ENCODE assay signal across 8 cellular contexts in the genomic region with DNA sequence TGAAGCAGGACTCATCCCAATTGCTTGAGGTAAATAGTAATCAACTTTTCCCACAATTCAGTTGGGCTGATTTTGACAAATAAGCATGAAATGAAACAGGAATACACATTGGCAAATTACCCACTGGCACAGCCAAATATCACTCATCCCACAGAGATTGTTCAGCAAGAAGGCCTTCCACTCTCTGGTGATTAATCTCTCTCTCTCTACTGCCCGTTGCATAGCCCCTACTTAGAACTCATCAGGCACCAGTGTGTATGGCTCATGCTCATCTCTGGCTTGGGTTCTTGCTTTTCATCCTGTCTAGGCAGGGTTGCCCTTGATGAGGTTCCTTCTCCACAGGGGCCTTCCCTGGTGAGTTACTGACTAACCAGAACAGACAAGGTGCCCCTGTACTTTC. TPM values are rescaled to one million over a fixed set of nuclear protein-coding genes. Genes with fewer than 3 reads are reported as not detected.
A peak's percentile ranks its signal among the peaks of the same experiment; 100 is the strongest.
DNase-seq lines count a peak whose midpoint lies in the region; ATAC-seq, FAIRE-seq and TF ChIP-seq lines count a peak whose summit lies in the region.

No MANE protein-coding gene starts in this region.

- H3K9ac ChIP-seq in HUES6 (ENCODE audit: low read length) (peak overlapping the region; percentile 92), muscle layer of colon (ENCODE audit: low read length) (peak overlapping the region; percentile 98)

- peak overlapping the region; percentile 85 for H3K27ac ChIP-seq in A673 (ENCODE audit: low read depth, low read length, poor library complexity, severe bottlenecking)
- no peak overlapping the region for H3K27ac ChIP-seq in HUES6 (ENCODE audit: low read depth, low read length)
- H3K27ac ChIP-seq in breast epithelium = peak overlapping the region; percentile 95 to 99
- peak overlapping the region; percentile 92 for H3K27ac ChIP-seq in muscle layer of colon (ENCODE audit: low read depth, low read length)

- H3K4me3 ChIP-seq in A673 (ENCODE audit: low read depth, low read length, poor library complexity, severe bottlenecking) (peak overlapping the region; percentile 70), HUES6 (ENCODE audit: low read depth, low read length) (peak overlapping the region; percentile 91), breast epithelium (peak overlapping the region; percentile 64 to 89 (median 79)), muscle layer of colon (ENCODE audit: low read depth in 1 of 2, low read length in 2 of 2) (peak overlapping the region in 1 of 2 donors; percentile 99)

- no peak for TF ChIP-seq POLR2A in breast epithelium (IDR thresholded peaks at IDR 0.05)

- no peak for FAIRE-seq in urothelium cell line (lab: Jason Lieb, UNC)

- intact Hi-C loops in A673 (cut with micrococcal nuclease; ENCODE audit: unreplicated experiment) = loop anchor here (5.0 kb wide), 1 partner anchor 56 kb away; a partner anchor contains a TSS
- intact Hi-C loops in breast epithelium (cut with DNase I; ENCODE audit: low total_unique reads) = no loop called here

- no peak for ATAC-seq in HG03378 (IDR thresholded peaks at IDR 0.05; ENCODE audit: unreplicated experiment)

- TF ChIP-seq CTCF in A673 (conservative IDR thresholded peaks at IDR 0.05; ENCODE audit: low read depth, low read length) (no peak), breast epithelium (IDR thresholded peaks at IDR 0.05) (no peak)

- POLR2A ChIA-PET in A673 (lab: Charles Lee; ENCODE audit: low non-redundant PET) = no interaction called here

- no peaks in the 10 kb centered on the region for H3K27me3 ChIP-seq in A673 (replicated peaks; ENCODE audit: insufficient read depth, low read depth, low read length, poor library complexity)
- no peaks in the 10 kb centered on the region for H3K27me3 ChIP-seq in HUES6 (ENCODE audit: control insufficient read depth, insufficient read depth, low read length)
- H3K27me3 ChIP-seq in breast epithelium = no peaks in the 10 kb centered on the region
- no peaks in the 10 kb centered on the region for H3K27me3 ChIP-seq in muscle layer of colon (ENCODE audit: control insufficient read depth in 1 of 2, insufficient read depth in 2 of 2, low read length in 2 of 2)

- CTCF ChIA-PET in A673 (lab: Charles Lee) = no interaction called here

- H3K4me1 ChIP-seq in A673 (ENCODE audit: insufficient read depth, low read length, poor library complexity, severe bottlenecking) (peaks cover 7% of the 10 kb centered on the region), HUES6 (ENCODE audit: control insufficient read depth, insufficient read depth, low read length) (peaks cover 6% of the 10 kb centered on the region; the same call in 1 of the 2 replicates), breast epithelium (peaks cover 7 to 19% of the 10 kb centered on the region in 2 donors), muscle layer of colon (ENCODE audit: insufficient read depth, low read length) (peaks cover 33% of the 10 kb centered on the region)

- DNase-seq in A673 (ENCODE audit: low spot score) = no peak
- DNase-seq in breast epithelium (ENCODE audit: low spot score in 2 of 2) = no peak
- no peak for DNase-seq in stimulated activated CD4-positive, alpha-beta T cell treated with anti-CD3 and anti-CD28 coated beads, Interleukin-12 subunit alpha, Interleukin-12 subunit beta, amount 100 ng/mL, for 4 hours
- DNase-seq in urothelium cell line (ENCODE audit: low spot score) = no peak
- DNase-seq in GF-D8 (lab: John Stamatoyannopoulos, UW) = no peak

- H3K36me3 ChIP-seq in A673 (ENCODE audit: insufficient read depth, low read length, poor library complexity, severe bottlenecking) = peaks cover 4% of the 10 kb centered on the region
- H3K36me3 ChIP-seq in HUES6 (ENCODE audit: control insufficient read depth, insufficient read depth, low read length) = peaks cover 38% of the 10 kb centered on the region
- H3K36me3 ChIP-seq in breast epithelium = no peaks in the 10 kb centered on the region
- H3K36me3 ChIP-seq in muscle layer of colon (ENCODE audit: insufficient read depth, low read length) = peaks cover 22% of the 10 kb centered on the region

- no TSS peak for BruUV-seq in A673 (replicated peaks; lab: Mats Ljungman, UMichigan)

- H3K9me3 ChIP-seq in A673 (ENCODE audit: low read depth, low read length, poor library complexity, severe bottlenecking) (no peaks in the 10 kb centered on the region), HUES6 (ENCODE audit: control insufficient read depth, insufficient read depth, low read depth, low read length) (no peaks in the 10 kb centered on the region; the same call in 1 of the 2 replicates), breast epithelium (no peaks in the 10 kb centered on the region), muscle layer of colon (ENCODE audit: low read length) (no peaks in the 10 kb centered on the region)

RNA-seq across cellular contexts. Expression of a gene that starts 1.1 kb away (rescaled TPM):
- total RNA-seq in A673 (2021) (47.4 and 48.0 TPM in 2 replicates), breast epithelium (100 to 1,000 TPM in 1 of 3 donors, 10 to 100 TPM in 2; 86.9 to 123 (median 95.1) TPM)

RNA-seq across cellular contexts. Expression of a gene that starts 30.8 kb away (rescaled TPM):
- total RNA-seq in A673 (2021) = 3.9 and 4.3 TPM in 2 replicates
- total RNA-seq in breast epithelium = 1 to 10 TPM; 1.4 to 3.9 (median 3.4) TPM

RNA-seq across cellular contexts. Expression of a gene that starts 30.9 kb away (rescaled TPM):
- 4.7 and 5.2 TPM in 2 replicates for total RNA-seq in A673 (2021)
- 10 to 100 TPM in 2 of 3 donors, 1 to 10 TPM in 1; 8.8 to 15.8 (median 10.2) TPM for total RNA-seq in breast epithelium

RNA-seq across cellular contexts. Expression of a gene that starts 57.1 kb away (rescaled TPM):
- total RNA-seq in A673 (2021) = 425 and 445 TPM in 2 replicates
- total RNA-seq in breast epithelium = 10 to 100 TPM; 33.4 to 82.8 (median 47.9) TPM
